ENCODE assay signal across 28 cellular contexts in genomic region chr3:16280671-16281070, GRCh38. TPM values are rescaled to one million over a fixed set of nuclear protein-coding genes. Genes with fewer than 3 reads are reported as not detected.
DNase-seq lines count a peak whose midpoint lies in the region; ATAC-seq, FAIRE-seq and TF ChIP-seq lines count a peak whose summit lies in the region.
"Had no signal": no experiment of that assay in that cellular context is flagged by ENCODE, and none has a peak within 500 bp of the region (broad histone marks: within the 10 kb centered on the region; RNA-seq: fewer than 3 reads in every experiment).

No MANE protein-coding gene starts in this region.

- H3K4me1 ChIP-seq in endothelial cell of umbilical vein (ENCODE audit: control insufficient read depth, extremely low read depth, insufficient read depth, low read length) (peaks cover 24% of the 10 kb centered on the region), mesenchymal stem cell (ENCODE audit: control insufficient read depth, insufficient read depth, low read depth, low read length) (no peaks in the 10 kb centered on the region)
- H3K4me1 ChIP-seq: Caco-2 had no signal

- H3K79me2 ChIP-seq in endothelial cell of umbilical vein (ENCODE audit: control insufficient read depth, insufficient read depth, low read length): no peaks in the 10 kb centered on the region

- H3K9me1 ChIP-seq in endothelial cell of umbilical vein (replicated peaks; ENCODE audit: control insufficient read depth, extremely low read depth, insufficient read depth, low read length): no peaks in the 10 kb centered on the region

- peaks cover 42% of the 10 kb centered on the region for H3K36me3 Mint-ChIP-seq in activated naive CD8-positive, alpha-beta T cell treated with anti-CD3 and anti-CD28 coated beads for 36 hours

- H3K27me3 ChIP-seq in endothelial cell of umbilical vein (ENCODE audit: control insufficient read depth in 2 of 2, insufficient read depth in 2 of 2, low read length in 2 of 2) (no peaks in the 10 kb centered on the region), mesenchymal stem cell (ENCODE audit: control insufficient read depth in 1 of 2, insufficient read depth in 1 of 2, low read length in 2 of 2) (no peaks in the 10 kb centered on the region)

- H3K27ac ChIP-seq in endothelial cell of umbilical vein (ENCODE audit: insufficient read depth, low read depth, low read length) (no peak overlapping the region), mesenchymal stem cell (ENCODE audit: low read length, poor library complexity, severe bottlenecking) (no peak overlapping the region)
- H3K27ac ChIP-seq: RWPE1 had no signal

- H3K14ac ChIP-seq in mesenchymal stem cell (ENCODE audit: low read length in 2 of 2): no peak overlapping the region

- peaks cover 24% of the 10 kb centered on the region for H3K4me1 Mint-ChIP-seq in activated naive CD8-positive, alpha-beta T cell treated with anti-CD3 and anti-CD28 coated beads for 36 hours
- H3K4me1 Mint-ChIP-seq: GM23338, H9 had no signal

- H3K4ac ChIP-seq in mesenchymal stem cell (ENCODE audit: low read depth in 1 of 2, low read length in 2 of 2): no peak overlapping the region

- intact Hi-C loops in endothelial cell of umbilical vein (cut with micrococcal nuclease): no loop called here

- no peaks in the 10 kb centered on the region for H3K9me3 Mint-ChIP-seq in activated naive CD8-positive, alpha-beta T cell treated with anti-CD3 and anti-CD28 coated beads for 36 hours
- H3K9me3 Mint-ChIP-seq: CD8-positive, alpha-beta T cell; GM23338; H9; HFFc6 had no signal

- H2BK5ac ChIP-seq in mesenchymal stem cell (ENCODE audit: low read depth, low read length, poor library complexity, severe bottlenecking): no peak overlapping the region

- H4K20me1 ChIP-seq in endothelial cell of umbilical vein (replicated peaks; ENCODE audit: control insufficient read depth, extremely low read depth, insufficient read depth, low read length): no peaks in the 10 kb centered on the region

- H3K4me2 ChIP-seq in endothelial cell of umbilical vein (ENCODE audit: insufficient read depth, low read length) (peak overlapping the region; percentile 66), mesenchymal stem cell (ENCODE audit: low read length, poor library complexity, severe bottlenecking) (no peak overlapping the region)
- H3K4me2 ChIP-seq: GM23338 had no signal

- H3K18ac ChIP-seq in mesenchymal stem cell (ENCODE audit: low read depth in 1 of 2, low read length in 2 of 2): no peak overlapping the region

- CTCF ChIA-PET in endothelial cell of umbilical vein (lab: Charles Lee): interaction anchor here (0.7 to 2.7 kb wide), 5 partner anchors 10 to 236 kb away, joined by 3 to 26 read pairs (median 3); no protein-coding TSS in a partner anchor

- no peak overlapping the region for H4K91ac ChIP-seq in mesenchymal stem cell (ENCODE audit: low read length)

- H2BK120ac ChIP-seq in mesenchymal stem cell (ENCODE audit: low read depth, low read length): no peak overlapping the region

- TF ChIP-seq POLR2A in endothelial cell of umbilical vein (IDR thresholded peaks at IDR 0.05; ENCODE audit: low read depth, low read length): no peak

- H2BK15ac ChIP-seq in mesenchymal stem cell (ENCODE audit: low read depth, poor library complexity, severe bottlenecking): no peak overlapping the region

- H3K9me3 ChIP-seq in endothelial cell of umbilical vein (replicated peaks; ENCODE audit: control insufficient read depth, insufficient read depth, low read length): no peaks in the 10 kb centered on the region
- no peaks in the 10 kb centered on the region for H3K9me3 ChIP-seq in mesenchymal stem cell (ENCODE audit: control insufficient read depth, low read length)
- H3K9me3 ChIP-seq: Caco-2 had no signal

- H3K4me3 Mint-ChIP-seq in activated naive CD8-positive, alpha-beta T cell treated with anti-CD3 and anti-CD28 coated beads for 36 hours: no peak overlapping the region
- H3K4me3 Mint-ChIP-seq: CD8-positive, alpha-beta T cell; GM23338; H9; HFFc6 had no signal

- H3K4me3 ChIP-seq in endothelial cell of umbilical vein (replicated peaks in 1 of 3; ENCODE audit: insufficient read depth in 1 of 3, low read depth in 1 of 3, low read length in 3 of 3): no peak overlapping the region
- no peak overlapping the region for H3K4me3 ChIP-seq in foreskin fibroblast (ENCODE audit: low read depth in 1 of 2, low read length in 2 of 2)
- H3K4me3 ChIP-seq in mesenchymal stem cell (ENCODE audit: insufficient read depth in 1 of 2, low read depth in 1 of 2, low read length in 2 of 2): no peak overlapping the region
- H3K4me3 ChIP-seq: GM23338 had no signal

- H3K36me3 ChIP-seq in endothelial cell of umbilical vein (ENCODE audit: control insufficient read depth in 2 of 2, extremely low read depth in 1 of 2, insufficient read depth in 2 of 2, low read length in 2 of 2) (no peaks in the 10 kb centered on the region), mesenchymal stem cell (ENCODE audit: control insufficient read depth in 1 of 2, insufficient read depth in 2 of 2, low read depth in 1 of 2, low read length in 2 of 2) (peaks cover 5 to 23% of the 10 kb centered on the region in 2 experiments)

- POLR2A ChIA-PET in endothelial cell of umbilical vein (lab: Charles Lee): no interaction called here

- ATAC-seq in GM19023 (IDR thresholded peaks at IDR 0.05; ENCODE audit: unreplicated experiment): no peak
- ATAC-seq: CD8-positive, alpha-beta T cell; GM23338 had no signal

- no TSS peak for BruUV-seq in endothelial cell of umbilical vein (replicated peaks; lab: Mats Ljungman, UMichigan)

- peak; percentile 70 for DNase-seq in EH (ENCODE audit: low read depth)
- DNase-seq in amniotic stem cell (lab: John Stamatoyannopoulos, UW): peak; percentile 5
- DNase-seq in endothelial cell of umbilical vein (ENCODE audit: low read depth, low spot score): peak; percentile 77
- DNase-seq in foreskin fibroblast: peak; percentile 42 to 77
- DNase-seq in NCI-H524 (lab: John Stamatoyannopoulos, UW): no peak
- no peak for DNase-seq in activated naive CD8-positive, alpha-beta T cell treated with anti-CD3 and anti-CD28 coated beads for 36 hours
- no peak for DNase-seq in mesenchymal stem cell
- DNase-seq: AML-193; C1 segment of cervical spinal cord; Caco-2; CD8-positive, alpha-beta T cell; DMS79; H9; HFFc6; KBM-7; MV-4-11; NCI-H1105; NCI-H1436 treated with DMSO at 0.1 percent for 48 hours; NCI-H187 treated with DMSO at 0.1 percent for 48 hours; NCI-H2107; NCI-H446; NCI-H526; NCI-H82; NK-92 treated with Interleukin-12 subunit alpha and Interleukin-12 subunit beta, amount 100 ng/mL, for 24 hours; SHP77 had no signal

- no peak overlapping the region for H3K9ac ChIP-seq in endothelial cell of umbilical vein (replicated peaks; ENCODE audit: extremely low read depth, insufficient read depth, low read length)
- no peak overlapping the region for H3K9ac ChIP-seq in mesenchymal stem cell (ENCODE audit: low read length)

- no peaks in the 10 kb centered on the region for H3K27me3 Mint-ChIP-seq in activated naive CD8-positive, alpha-beta T cell treated with anti-CD3 and anti-CD28 coated beads for 36 hours

- TF ChIP-seq CTCF in endothelial cell of umbilical vein (IDR thresholded peaks at IDR 0.05; ENCODE audit: extremely low read depth in 1 of 2, insufficient read depth in 1 of 2, low read depth in 1 of 2, low read length in 2 of 2) (no peak), foreskin fibroblast (IDR thresholded peaks at IDR 0.05; ENCODE audit: low read depth, low read length) (no peak)

- no peak overlapping the region for H2BK12ac ChIP-seq in mesenchymal stem cell (ENCODE audit: low read length in 2 of 2)

- H2AFZ ChIP-seq in endothelial cell of umbilical vein (ENCODE audit: low read depth, low read length): no peak overlapping the region
- no peak overlapping the region for H2AFZ ChIP-seq in mesenchymal stem cell (ENCODE audit: low read depth, low read length)
- H2AFZ ChIP-seq: GM23338 had no signal

- WGBS in mesenchymal stem cell: no CpG with 5 or more reads among the region's 2 CpGs

- H4K8ac ChIP-seq in mesenchymal stem cell (ENCODE audit: low read length): no peak overlapping the region

- H3K23ac ChIP-seq in mesenchymal stem cell (ENCODE audit: low read length in 2 of 2): no peak overlapping the region

- no peak overlapping the region for H2AK5ac ChIP-seq in mesenchymal stem cell (ENCODE audit: low read length, severe bottlenecking)

- FAIRE-seq in endothelial cell of umbilical vein (lab: Jason Lieb, UNC): peak; percentile 88

- peaks cover 5% of the 10 kb centered on the region for H3K79me1 ChIP-seq in mesenchymal stem cell (replicated peaks; ENCODE audit: low read length, poor library complexity, severe bottlenecking)

- no peak overlapping the region for H3K27ac Mint-ChIP-seq in activated naive CD8-positive, alpha-beta T cell treated with anti-CD3 and anti-CD28 coated beads for 36 hours
- H3K27ac Mint-ChIP-seq: CD8-positive, alpha-beta T cell; GM23338; H9; HFFc6 had no signal

- dilution Hi-C loops in endothelial cell of umbilical vein (cut with MboI; ENCODE audit: extremely low pct_ligation_motif_present, low sequenced_read_pairs): no loop called here

TF ChIP-seq in endothelial cell of umbilical vein, 7 proteins besides CTCF, POLR2A, EP300 and RAD21 (continues in another document):
- TF ChIP-seq GATA2 (IDR thresholded peaks at IDR 0.05; ENCODE audit: insufficient read depth, insufficient read length, low read depth, low read length): no peak

RNA-seq across cellular contexts. Expression of gene OXNAD1, which starts 15.7 kb away (rescaled TPM):
- total RNA-seq in endothelial cell of umbilical vein: 8.9 and 9.7 TPM in 2 replicates
- 4.1 and 5.5 TPM in 2 replicates for polyA plus RNA-seq in endothelial cell of umbilical vein
- polyA plus RNA-seq in endothelial cell of umbilical vein (2011; cell fraction: cytosol; rRNA removed): 7.4 and 7.5 TPM in 2 replicates
- 8.0 and 8.9 TPM in 2 replicates for polyA plus RNA-seq in endothelial cell of umbilical vein (2011; cell fraction: nucleus; rRNA removed)
- 6.0 and 10.9 TPM in 2 replicates for polyA plus RNA-seq in endothelial cell of umbilical vein (2012)
- polyA minus RNA-seq in endothelial cell of umbilical vein: 9.3 TPM in 2 replicates
- 9.2 TPM for polyA minus RNA-seq in endothelial cell of umbilical vein (2011; cell fraction: cytosol; rRNA and poly(A)+ RNA removed)
- polyA minus RNA-seq in endothelial cell of umbilical vein (2011; cell fraction: nucleus; rRNA and poly(A)+ RNA removed): 9.7 and 17.8 TPM in 2 replicates
- total RNA-seq in activated naive CD8-positive, alpha-beta T cell treated with anti-CD3 and anti-CD28 coated beads for 36 hours: 10 to 100 TPM; 37.9 to 41.8 TPM
- 4.5 TPM for polyA plus RNA-seq in mesenchymal stem cell (2013, experiment 1 of 2)
- polyA plus RNA-seq in mesenchymal stem cell (2013, experiment 2 of 2): 3.8 TPM

RNA-seq across cellular contexts. Expression of gene DPH3, which starts 15.9 kb away (rescaled TPM):
- total RNA-seq in endothelial cell of umbilical vein: 28.7 and 29.6 TPM in 2 replicates
- 6.9 and 7.7 TPM in 2 replicates for polyA plus RNA-seq in endothelial cell of umbilical vein
- 12.2 and 12.6 TPM in 2 replicates for polyA plus RNA-seq in endothelial cell of umbilical vein (2011; cell fraction: cytosol; rRNA removed)
- polyA plus RNA-seq in endothelial cell of umbilical vein (2011; cell fraction: nucleus; rRNA removed): 4.2 and 4.8 TPM in 2 replicates
- polyA plus RNA-seq in endothelial cell of umbilical vein (2012): 22.9 and 34.8 TPM in 2 replicates
- polyA minus RNA-seq in endothelial cell of umbilical vein: 9.4 and 11.8 TPM in 2 replicates
- 7.9 TPM for polyA minus RNA-seq in endothelial cell of umbilical vein (2011; cell fraction: cytosol; rRNA and poly(A)+ RNA removed)
- 3.1 and 7.0 TPM in 2 replicates for polyA minus RNA-seq in endothelial cell of umbilical vein (2011; cell fraction: nucleus; rRNA and poly(A)+ RNA removed)
- 10 to 100 TPM; 28.2 to 28.7 TPM for total RNA-seq in activated naive CD8-positive, alpha-beta T cell treated with anti-CD3 and anti-CD28 coated beads for 36 hours
- 38.5 TPM for polyA plus RNA-seq in mesenchymal stem cell (2013, experiment 1 of 2)
- 40.8 TPM for polyA plus RNA-seq in mesenchymal stem cell (2013, experiment 2 of 2)

Comparison
In these comparisons a context has a peak if more than half of its experiments do, and no peak if none do; other contexts are left out.
1. DNase-seq: peak in EH (single experiment), amniotic stem cell (single experiment), endothelial cell of umbilical vein (single experiment) and foreskin fibroblast (2 of 2); none in NCI-H524 (0 of 2), activated naive CD8-positive, alpha-beta T cell treated with anti-CD3 and anti-CD28 coated beads for 36 hours (single experiment) and mesenchymal stem cell (single experiment).